Comparison of ENCODE assay signal across 8 cellular contexts in the genomic region with DNA sequence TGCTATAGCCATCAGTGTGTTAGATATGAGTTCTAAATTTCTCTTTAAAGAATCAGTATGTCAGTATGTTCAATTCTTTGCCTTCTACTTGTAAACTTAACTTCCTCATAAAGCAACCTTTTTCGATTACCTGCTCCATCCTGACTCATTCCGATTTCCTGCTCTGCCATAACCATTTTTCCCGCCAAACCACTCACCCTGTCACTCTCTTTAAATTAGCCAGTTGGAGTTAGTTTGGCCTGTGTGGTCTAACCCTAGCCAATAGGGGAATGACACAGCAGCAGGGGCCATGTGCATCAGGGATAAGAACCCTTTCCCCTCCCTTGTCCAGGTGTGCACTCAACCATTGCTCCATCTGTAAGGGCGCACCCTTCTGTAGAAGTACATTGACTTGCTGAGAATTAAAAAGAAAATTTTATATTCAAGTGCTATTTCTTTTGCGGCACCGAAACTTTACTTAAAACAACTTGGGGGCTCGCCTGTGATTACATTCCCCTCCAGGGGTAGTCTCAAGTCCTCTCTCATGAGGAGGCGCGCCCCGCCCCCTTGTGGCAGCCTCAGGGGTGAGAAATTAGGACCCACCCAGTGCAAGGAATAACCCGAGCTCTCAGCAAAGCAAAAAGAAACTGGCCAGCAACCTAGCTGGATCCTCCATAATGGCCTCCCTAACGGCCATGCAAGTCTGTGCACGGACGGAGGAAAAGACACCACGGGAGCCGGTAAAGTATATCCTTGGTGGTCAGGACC. TPM values are rescaled to one million over a fixed set of nuclear protein-coding genes. Genes with fewer than 3 reads are reported as not detected.
DNase-seq lines count a peak whose midpoint lies in the region; ATAC-seq and TF ChIP-seq lines count a peak whose summit lies in the region.
"Not testable (repeated sequence)": the region's sequence is repeated elsewhere in the genome, so short reads cannot be mapped to it uniquely, and the experiment has no call there.

No MANE protein-coding gene starts in this region.

- H3K27me3 ChIP-seq in osteoblast (ENCODE audit: insufficient read depth, low read length): peaks cover 16% of the 10 kb centered on the region
- H3K27me3 ChIP-seq in transverse colon: not testable (repeated sequence)

- not testable (repeated sequence) for H2AFZ ChIP-seq in osteoblast (ENCODE audit: low read length)

- TF ChIP-seq CTCF in osteoblast (IDR thresholded peaks at IDR 0.05; ENCODE audit: extremely low read depth, low read depth, low read length) (peak; percentile 24), transverse colon (IDR thresholded peaks at IDR 0.05) (peak in 3 of 5 experiments; percentile 18 to 23 (median 21))

- in situ Hi-C loops in transverse colon (cut with MboI; ENCODE audit: low pct_ligation_motif_present in 1 of 4, low pct_unique_long_range_greater_than_20kb in 1 of 4, low sequenced_read_pairs in 3 of 4): not testable (repeated sequence)

- H3K9me3 Mint-ChIP-seq in activated naive CD8-positive, alpha-beta T cell treated with anti-CD3 and anti-CD28 coated beads, Interleukin-2, amount 10 ng/mL, durations not matched to agents 7 days and 5 days: not testable (repeated sequence)

- not testable (repeated sequence) for TF ChIP-seq EP300 in Ishikawa (IDR thresholded peaks at IDR 0.05; ENCODE audit: borderline replicate concordance); transverse colon (IDR thresholded peaks at IDR 0.05; ENCODE audit: low read depth)

- TF ChIP-seq RAD21 in Ishikawa (IDR thresholded peaks at IDR 0.05; ENCODE audit: low read depth): peak; percentile 43

- not testable (repeated sequence) for H3K4me2 ChIP-seq in osteoblast (ENCODE audit: insufficient read depth, low read length)

- peaks cover 10% of the 10 kb centered on the region for H3K36me3 Mint-ChIP-seq in activated naive CD8-positive, alpha-beta T cell treated with anti-CD3 and anti-CD28 coated beads, Interleukin-2, amount 10 ng/mL, durations not matched to agents 7 days and 5 days

- not testable (repeated sequence) for H3K27ac Mint-ChIP-seq in activated naive CD8-positive, alpha-beta T cell treated with anti-CD3 and anti-CD28 coated beads, Interleukin-2, amount 10 ng/mL, durations not matched to agents 7 days and 5 days

- H3K4me3 Mint-ChIP-seq in activated naive CD8-positive, alpha-beta T cell treated with anti-CD3 and anti-CD28 coated beads, Interleukin-2, amount 10 ng/mL, durations not matched to agents 7 days and 5 days: not testable (repeated sequence)

- H3K27ac ChIP-seq in osteoblast (ENCODE audit: low read depth, low read length); transverse colon: not testable (repeated sequence)

- not testable (repeated sequence) for H3K4me3 ChIP-seq in osteoblast (ENCODE audit: insufficient read depth, low read length); transverse colon

- not testable (repeated sequence) for TF ChIP-seq POLR2A in transverse colon (IDR thresholded peaks at IDR 0.05)

- H3K4me1 Mint-ChIP-seq in activated naive CD8-positive, alpha-beta T cell treated with anti-CD3 and anti-CD28 coated beads, Interleukin-2, amount 10 ng/mL, durations not matched to agents 7 days and 5 days: not testable (repeated sequence)

- intact Hi-C loops in transverse colon (cut with DNase I; ENCODE audit: low total_unique reads): loop anchor here (10.0 kb wide), 1 partner anchor 46 kb away; no protein-coding TSS in a partner anchor

- WGBS in transverse colon (ENCODE audit: low coverage in 1 of 2), 2 donors: 86 to 92% methylated on average over 11 to 16 of the region's 16 CpGs

- peaks cover 11% of the 10 kb centered on the region for H3K27me3 Mint-ChIP-seq in activated naive CD8-positive, alpha-beta T cell treated with anti-CD3 and anti-CD28 coated beads, Interleukin-2, amount 10 ng/mL, durations not matched to agents 7 days and 5 days

- not testable (repeated sequence) for H4K20me1 ChIP-seq in osteoblast (ENCODE audit: insufficient read depth, low read length)

- not testable (repeated sequence) for H3K9me3 ChIP-seq in osteoblast (ENCODE audit: low read depth, low read length); transverse colon

- not testable (repeated sequence) for H3K4me1 ChIP-seq in osteoblast (ENCODE audit: insufficient read depth, low read length); transverse colon

- not testable (repeated sequence) for H3K36me3 ChIP-seq in osteoblast (ENCODE audit: insufficient read depth, low read length); transverse colon

- POLR2A ChIA-PET in activated naive CD8-positive, alpha-beta T cell treated with anti-CD3 and anti-CD28 coated beads, Interleukin-2, amount 10 ng/mL, durations not matched to agents 7 days and 5 days (lab: Charles Lee): not testable (repeated sequence)

- not testable (repeated sequence) for ATAC-seq in activated naive CD8-positive, alpha-beta T cell treated with anti-CD3 and anti-CD28 coated beads, Interleukin-2, amount 10 ng/mL, durations not matched to agents 7 days and 5 days (ENCODE audit: low read depth)

- DNase-seq in DMS 273 (lab: John Stamatoyannopoulos, UW; ENCODE audit: unreplicated experiment): peak; percentile 66
- peak; percentile 49 for DNase-seq in OCI-M1 (lab: John Stamatoyannopoulos, UW)
- peak; percentile 19 to 29 for DNase-seq in activated CD4-positive, alpha-beta T cell treated with anti-CD3 and anti-CD28 coated beads for 4 hours
- DNase-seq in activated naive CD8-positive, alpha-beta T cell treated with anti-CD3 and anti-CD28 coated beads, Interleukin-2, amount 10 ng/mL, durations not matched to agents 7 days and 5 days: peak; percentile 42
- DNase-seq in germinal center (ENCODE audit: low spot score): peak; percentile 12
- not testable (repeated sequence) for DNase-seq in osteoblast (ENCODE audit: insufficient read length, low spot score, missing footprints)
- peak; percentile 21 for DNase-seq in transverse colon

- H3K79me2 ChIP-seq in osteoblast (ENCODE audit: insufficient read depth, low read length): not testable (repeated sequence)

RNA-seq across cellular contexts. Expression of gene BLVRA, which starts 51.9 kb away (rescaled TPM):
- 10 to 100 TPM; 27.3 to 29.6 TPM for total RNA-seq in activated naive CD8-positive, alpha-beta T cell treated with anti-CD3 and anti-CD28 coated beads, Interleukin-2, amount 10 ng/mL, durations not matched to agents 7 days and 5 days
- total RNA-seq in osteoblast (20.6 and 21.5 TPM in 2 replicates), transverse colon (100 to 1,000 TPM in 1 of 4 donors, 10 to 100 TPM in 2, 1 to 10 TPM in 1; 1.5 to 119 (median 15.9) TPM)

RNA-seq across cellular contexts. Expression of gene MRPS24, which starts 58.9 kb away (rescaled TPM):
- 10 to 100 TPM; 72.7 to 75.7 TPM for total RNA-seq in activated naive CD8-positive, alpha-beta T cell treated with anti-CD3 and anti-CD28 coated beads, Interleukin-2, amount 10 ng/mL, durations not matched to agents 7 days and 5 days
- total RNA-seq in osteoblast (69.0 and 93.7 TPM in 2 replicates), transverse colon (100 to 1,000 TPM in 1 of 4 donors, 10 to 100 TPM in 3; 22.8 to 110 (median 73.4) TPM)
